Comparison of ENCODE assay signal across 1 cellular context in the genomic region with DNA sequence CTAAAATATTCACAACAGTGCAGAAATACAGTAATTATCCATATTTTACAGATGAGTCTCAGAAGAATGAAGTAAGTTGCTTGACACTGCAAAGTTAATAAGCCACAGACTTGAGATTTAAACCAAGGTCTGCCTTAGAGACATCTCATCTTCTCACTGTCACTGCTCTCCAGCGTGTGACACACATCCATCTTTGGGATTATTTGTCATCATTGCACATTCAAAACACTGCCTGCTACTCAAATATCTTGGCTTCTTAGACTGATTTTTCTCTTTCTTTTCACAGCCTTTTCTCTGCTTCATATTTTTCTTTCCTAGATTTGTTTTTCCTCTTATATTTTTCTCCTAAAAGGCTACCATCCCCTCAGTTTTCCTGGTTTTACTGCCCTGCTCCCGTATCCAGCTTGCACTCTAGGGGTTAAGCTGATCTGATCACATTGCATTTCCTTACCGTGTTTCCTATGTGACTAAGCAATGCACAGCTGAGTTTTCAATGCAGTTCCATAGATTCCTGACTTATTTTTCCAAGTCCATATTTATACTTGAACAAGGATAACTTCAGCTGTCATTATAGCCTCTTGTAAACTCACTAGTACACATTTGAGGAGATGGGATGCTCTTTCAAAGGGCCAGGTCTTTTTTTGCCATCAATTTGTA.
TF ChIP-seq lines count a peak whose summit lies in the region.

No MANE protein-coding gene starts in this region.

TF ChIP-seq in GM23338, 12 proteins besides CTCF, POLR2A, EP300 and RAD21 (continued from another document):
- TF ChIP-seq EZH2 (IDR thresholded peaks at IDR 0.05; ENCODE audit: low read depth, unreplicated experiment) (no peak), EZH2phosphoT487 (IDR thresholded peaks at IDR 0.05; ENCODE audit: unreplicated experiment) (no peak), ZNF462 (CRISPR knock-in tag; IDR thresholded peaks at IDR 0.05) (no peak), NANOG (IDR thresholded peaks at IDR 0.05; ENCODE audit: borderline replicate concordance) (no peak), STAT1 (IDR thresholded peaks at IDR 0.05; ENCODE audit: unreplicated experiment) (no peak)
